Comparison of ENCODE assay signal across 17 cellular contexts in genomic region chr20:36849333-36850065, GRCh38. TPM values are rescaled to one million over a fixed set of nuclear protein-coding genes. Genes with fewer than 3 reads are reported as not detected.
A peak's percentile ranks its signal among the peaks of the same experiment; 100 is the strongest.
DNase-seq lines count a peak whose midpoint lies in the region; ATAC-seq, FAIRE-seq and TF ChIP-seq lines count a peak whose summit lies in the region.
"Had no signal": no experiment of that assay in that cellular context is flagged by ENCODE, and none has a peak within 500 bp of the region (broad histone marks: within the 10 kb centered on the region; RNA-seq: fewer than 3 reads in every experiment).

No MANE protein-coding gene starts in this region.

- H3K4me3 ChIP-seq in lower lobe of right lung (no peak overlapping the region), thoracic aorta (no peak overlapping the region)
- H3K4me3 ChIP-seq: MG63 had no signal

- H3K27ac ChIP-seq in angular gyrus (ENCODE audit: low read depth, low read length) (peak overlapping the region; percentile 39), lower lobe of right lung (peak overlapping the region; percentile 77), thoracic aorta (peak overlapping the region; percentile 25 to 89)

- peak; percentile 36 for FAIRE-seq in HTR-8/SVneo (lab: Jason Lieb, UNC)

- intact Hi-C loops in lower lobe of right lung (cut with DNase I), result no loop called here

- no peak for DNase-seq in HTR-8/SVneo (ENCODE audit: insufficient read length, low spot score)
- DNase-seq in lower lobe of right lung, result no peak
- no peak for DNase-seq in thoracic aorta (ENCODE audit: low spot score)
- DNase-seq in globus pallidus (ENCODE audit: low spot score), result no peak
- no peak for DNase-seq in NCI-H2171 (lab: John Stamatoyannopoulos, UW)
- no peak for DNase-seq in kidney tubule cell (ENCODE audit: low spot score)
- DNase-seq: activated CD8-positive, alpha-beta memory T cell treated with anti-CD3 and anti-CD28 coated beads, Interleukin-2, amount 10 ng/mL, durations not matched to agents 7 days and 5 days; activated gamma-delta T cell treated with Interleukin-2 at 50 U/mL for 16 hours; CD8-positive, alpha-beta memory T cell; MG63; NCI-H187 treated with DMSO at 0.1 percent for 48 hours; nephron progenitor cell; retina had no signal

- TF ChIP-seq CTCF in lower lobe of right lung (IDR thresholded peaks at IDR 0.05), result no peak
- TF ChIP-seq CTCF in thoracic aorta (IDR thresholded peaks at IDR 0.05), result no peak

- no peaks in the 10 kb centered on the region for H3K36me3 ChIP-seq in lower lobe of right lung
- no peaks in the 10 kb centered on the region for H3K36me3 ChIP-seq in thoracic aorta

- H3K27me3 ChIP-seq in lower lobe of right lung (ENCODE audit: low read depth) (no peaks in the 10 kb centered on the region), thoracic aorta (replicated peaks; ENCODE audit: insufficient read depth) (no peaks in the 10 kb centered on the region)
- H3K27me3 ChIP-seq: MG63 had no signal

- ATAC-seq in lower lobe of right lung, result no peak
- no peak for ATAC-seq in thoracic aorta (ENCODE audit: insufficient number of reproducible peaks, low FRiP score, low read depth)
- ATAC-seq: activated CD8-positive, alpha-beta memory T cell treated with anti-CD3 and anti-CD28 coated beads, Interleukin-2, amount 10 ng/mL, durations not matched to agents 7 days and 5 days; left lobe of liver had no signal

- H3K9me3 ChIP-seq in lower lobe of right lung (no peaks in the 10 kb centered on the region), thoracic aorta (no peaks in the 10 kb centered on the region)
- H3K9me3 ChIP-seq: MG63 had no signal

- H3K4me1 ChIP-seq in lower lobe of right lung (peaks cover 69% of the 10 kb centered on the region), thoracic aorta (ENCODE audit: control insufficient read depth in 1 of 2, low read depth in 2 of 2) (peaks cover 36 to 79% of the 10 kb centered on the region in 2 donors)

RNA-seq across cellular contexts. Expression of gene TLDC2, which starts 26.4 kb away (rescaled TPM):
- total RNA-seq in lower lobe of right lung, result 1.3 TPM
- total RNA-seq in thoracic aorta, result 1 to 10 TPM in 1 of 2 donors, not detected in 1; 1.6 TPM
- total RNA-seq: activated CD8-positive, alpha-beta memory T cell treated with anti-CD3 and anti-CD28 coated beads, Interleukin-2, amount 10 ng/mL, durations not matched to agents 7 days and 5 days; CD8-positive, alpha-beta memory T cell; HT1080; left lobe of liver; NCI-H460 had no signal
